8 cellular contexts compared by ENCODE assay signal in the genomic region with DNA sequence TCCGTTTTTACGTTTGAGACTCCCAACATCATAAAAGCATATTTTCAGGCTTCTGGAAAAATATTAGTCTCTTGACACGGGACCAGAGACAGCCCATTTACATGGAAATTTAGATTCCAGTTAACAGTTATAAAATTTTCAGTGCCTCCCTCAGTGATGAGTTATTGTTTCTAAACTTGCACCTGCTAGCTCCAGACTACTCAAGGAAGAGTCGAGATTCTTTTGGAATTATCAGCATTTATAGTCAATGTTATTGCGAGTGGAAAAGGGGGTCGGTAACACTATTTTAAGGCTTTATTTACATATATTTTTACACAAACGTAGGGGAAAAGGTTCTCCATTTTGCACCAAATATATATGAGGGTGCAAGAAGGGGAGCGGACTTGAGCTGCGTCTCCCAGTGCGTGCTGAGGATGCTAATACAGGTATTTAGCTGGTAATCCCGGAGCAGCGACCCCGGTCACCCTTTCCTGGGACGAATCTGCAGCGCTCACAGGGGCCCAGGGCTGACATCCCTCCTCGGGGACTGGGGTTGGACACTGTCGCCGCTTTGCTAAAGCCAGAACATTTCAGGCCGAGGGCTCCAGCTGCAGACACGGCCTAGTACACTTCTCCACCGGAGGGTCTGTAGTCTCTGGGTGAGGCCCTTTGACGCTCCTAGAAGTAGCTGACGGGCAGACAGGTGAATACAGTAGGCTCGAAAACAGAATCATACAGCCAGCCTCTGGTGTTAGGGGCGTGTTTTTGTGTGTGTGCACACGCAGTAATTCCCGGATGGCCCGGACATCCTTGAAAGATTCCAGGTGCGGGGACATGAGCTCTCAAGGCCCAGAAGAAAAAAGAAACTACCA. TPM values are rescaled to one million over a fixed set of nuclear protein-coding genes. Genes with fewer than 3 reads are reported as not detected.
DNase-seq lines count a peak whose midpoint lies in the region; ATAC-seq and TF ChIP-seq lines count a peak whose summit lies in the region.

No MANE protein-coding gene starts in this region.

- peaks cover 44% of the 10 kb centered on the region for H3K4me1 Mint-ChIP-seq in CD8-positive, alpha-beta T cell (ENCODE audit: low read depth)

- CTCF ChIA-PET in CD8-positive, alpha-beta T cell (lab: Charles Lee), result interaction anchor here (0.6 to 2.9 kb wide), 6 partner anchors 8 to 170 kb away, joined by 3 to 17 read pairs (median 3); a partner anchor contains a TSS
- CTCF ChIA-PET in Panc1 (lab: Charles Lee), result interaction anchor here (1.0 to 2.4 kb wide), 2 partner anchors 9 to 104 kb away, joined by 5 to 10 read pairs; a partner anchor contains a TSS

- POLR2A ChIA-PET in CD8-positive, alpha-beta T cell (lab: Charles Lee), result interaction anchor here (0.6 to 3.8 kb wide), 12 partner anchors 9 to 969 kb away, joined by 3 to 73 read pairs (median 4); a partner anchor contains a TSS
- POLR2A ChIA-PET in Panc1 (lab: Charles Lee), result interaction anchor here (0.6 to 3.1 kb wide), 4 partner anchors 9 to 1052 kb away, joined by 4 to 16 read pairs (median 10); a partner anchor contains a TSS

- H3K4me1 ChIP-seq in CD8-positive, alpha-beta T cell (ENCODE audit: insufficient read depth, low read length), result peaks cover 32% of the 10 kb centered on the region
- H3K4me1 ChIP-seq in Panc1 (ENCODE audit: control insufficient read depth, insufficient read depth, low read length) (peaks cover 22% of the 10 kb centered on the region), endocrine pancreas (ENCODE audit: control insufficient read depth, insufficient read depth, low read length) (peaks cover 8% of the 10 kb centered on the region), neuronal stem cell (ENCODE audit: control insufficient read depth in 2 of 2, insufficient read depth in 1 of 2, low read depth in 1 of 2, low read length in 2 of 2) (peaks cover 0 to 5% of the 10 kb centered on the region in 2 donors)

- peak overlapping the region; percentile 37 for H2BK15ac ChIP-seq in neuronal stem cell (ENCODE audit: low read length)

- H3K4me3 Mint-ChIP-seq in CD8-positive, alpha-beta T cell, result peak overlapping the region; percentile 95

- no peak overlapping the region for H2BK12ac ChIP-seq in neuronal stem cell (ENCODE audit: low read length)

- TSS peak; percentile 88 for BruUV-seq in Panc1 (replicated peaks; lab: Mats Ljungman, UMichigan)

- no peak for TF ChIP-seq CTCF in CD8-positive, alpha-beta T cell (IDR thresholded peaks at IDR 0.05)
- TF ChIP-seq CTCF in Panc1 (IDR thresholded peaks at IDR 0.05), result peak; percentile 58

- WGBS in neuronal stem cell (ENCODE audit: extremely low coverage in 2 of 2, insufficient read length in 2 of 2, insufficient replicate concordance in 1 of 2), 2 donors, result no CpG with 5 or more reads among the region's 29 CpGs

- peak overlapping the region; percentile 14 for H3K4me2 ChIP-seq in neuronal stem cell (ENCODE audit: insufficient read depth, low read length, poor library complexity, severe bottlenecking)

- peak in 2 of 7 experiments; percentile 6 to 51 for DNase-seq in CD8-positive, alpha-beta T cell
- DNase-seq in Panc1 (ENCODE audit: low read depth, low spot score), result no peak
- no peak for DNase-seq in neuronal stem cell (ENCODE audit: low spot score)
- no peak for DNase-seq in NCI-H774 (lab: John Stamatoyannopoulos, UW)

- H3K27me3 Mint-ChIP-seq in CD8-positive, alpha-beta T cell (ENCODE audit: low read depth), result no peaks in the 10 kb centered on the region

- peak overlapping the region; percentile 90 for H3K4me3 ChIP-seq in CD8-positive, alpha-beta T cell (ENCODE audit: low read depth, low read length)
- H3K4me3 ChIP-seq in Panc1 (ENCODE audit: low read depth in 2 of 2, low read length in 2 of 2) (peak overlapping the region; percentile 88 to 89), endocrine pancreas (ENCODE audit: control insufficient read depth, insufficient read depth, low read length) (peak overlapping the region; percentile 76), neuronal stem cell (ENCODE audit: low read length in 2 of 2) (peak overlapping the region in 1 of 2 donors; percentile 28)

- H3K27me3 ChIP-seq in CD8-positive, alpha-beta T cell (ENCODE audit: insufficient read depth, low read length), result no peaks in the 10 kb centered on the region
- H3K27me3 ChIP-seq in Panc1 (ENCODE audit: control insufficient read depth, insufficient read depth, low read length) (no peaks in the 10 kb centered on the region), endocrine pancreas (ENCODE audit: control insufficient read depth, insufficient read depth, low read length) (no peaks in the 10 kb centered on the region), neuronal stem cell (ENCODE audit: control insufficient read depth in 3 of 3, insufficient read depth in 3 of 3, low read depth in 1 of 3, low read length in 3 of 3) (no peaks in the 10 kb centered on the region)

- no peak overlapping the region for H3K18ac ChIP-seq in neuronal stem cell (ENCODE audit: low read length)

- no peak for ATAC-seq in CD8-positive, alpha-beta T cell
- ATAC-seq in Panc1 (no peak), HG03354 (IDR thresholded peaks at IDR 0.05; ENCODE audit: poor library complexity, severe bottlenecking, unreplicated experiment) (no peak), HG03135 (IDR thresholded peaks at IDR 0.05; ENCODE audit: unreplicated experiment) (no peak), HG03108 (IDR thresholded peaks at IDR 0.05; ENCODE audit: unreplicated experiment) (no peak)

- peak overlapping the region; percentile 14 for H3K9ac ChIP-seq in endocrine pancreas (ENCODE audit: control insufficient read depth, insufficient read depth, low read length)
- peak overlapping the region; percentile 81 for H3K9ac ChIP-seq in neuronal stem cell (ENCODE audit: low read depth, low read length, poor library complexity)

- H3K36me3 ChIP-seq in CD8-positive, alpha-beta T cell (ENCODE audit: insufficient read depth, low read length), result peaks cover 22% of the 10 kb centered on the region
- H3K36me3 ChIP-seq in Panc1 (ENCODE audit: control insufficient read depth, insufficient read depth, low read length) (peaks cover 19% of the 10 kb centered on the region), endocrine pancreas (ENCODE audit: control insufficient read depth, insufficient read depth, low read length) (peaks cover 12% of the 10 kb centered on the region), neuronal stem cell (replicated peaks in 1 of 2; ENCODE audit: control insufficient read depth in 2 of 2, insufficient read depth in 2 of 2, low read length in 2 of 2) (peaks cover 21 to 33% of the 10 kb centered on the region in 2 donors)

- H2BK120ac ChIP-seq in neuronal stem cell (ENCODE audit: low read depth, low read length), result no peak overlapping the region

- H2AFZ ChIP-seq in neuronal stem cell (ENCODE audit: low read length), result peak overlapping the region; percentile 27

- peak overlapping the region; percentile 39 for H2BK5ac ChIP-seq in neuronal stem cell (ENCODE audit: low read length)

- H3K14ac ChIP-seq in neuronal stem cell (ENCODE audit: low read length), result no peak overlapping the region

- H3K36me3 Mint-ChIP-seq in CD8-positive, alpha-beta T cell, result peaks cover 60% of the 10 kb centered on the region

- no peak overlapping the region for H2AK5ac ChIP-seq in neuronal stem cell (ENCODE audit: low read depth, low read length)

- intact Hi-C loops in CD8-positive, alpha-beta T cell (cut with DNase I, micrococcal nuclease), result loop anchor here (1.0 to 2.0 kb wide), 6 partner anchors 9 to 968 kb away; a partner anchor contains a TSS
- intact Hi-C loops in Panc1 (cut with micrococcal nuclease; ENCODE audit: unreplicated experiment), result loop anchor here (5.0 kb wide), 1 partner anchor 105 kb away; a partner anchor contains a TSS

- peak overlapping the region; percentile 55 for H3K23ac ChIP-seq in neuronal stem cell (ENCODE audit: low read depth, low read length, poor library complexity)

- H3K9me3 Mint-ChIP-seq in CD8-positive, alpha-beta T cell, result no peaks in the 10 kb centered on the region

- no peak overlapping the region for H4K91ac ChIP-seq in neuronal stem cell (ENCODE audit: low read depth, low read length, poor library complexity)

- peaks cover 6% of the 10 kb centered on the region for H3K79me1 ChIP-seq in neuronal stem cell (ENCODE audit: low read depth, low read length)

- in situ Hi-C loops in Panc1 (cut with HindIII; ENCODE audit: low pct_unique_long_range_greater_than_20kb, low sequenced_read_pairs), result no loop called here

- no peak overlapping the region for H3K4ac ChIP-seq in neuronal stem cell (ENCODE audit: low read length)

- no peak overlapping the region for H4K8ac ChIP-seq in neuronal stem cell (ENCODE audit: low read depth, low read length)

- H3K27ac ChIP-seq in CD8-positive, alpha-beta T cell (ENCODE audit: low read depth, low read length), result peak overlapping the region; percentile 97
- H3K27ac ChIP-seq in Panc1 (ENCODE audit: low read length) (peak overlapping the region; percentile 86), neuronal stem cell (replicated peaks; ENCODE audit: low read length) (peak overlapping the region; percentile 33)

- H3K9me3 ChIP-seq in CD8-positive, alpha-beta T cell (ENCODE audit: low read length), result no peaks in the 10 kb centered on the region
- no peaks in the 10 kb centered on the region for H3K9me3 ChIP-seq in Panc1 (ENCODE audit: control insufficient read depth, insufficient read depth, low read depth, low read length)
- H3K9me3 ChIP-seq in endocrine pancreas (ENCODE audit: control insufficient read depth, low read length), result no peaks in the 10 kb centered on the region
- no peaks in the 10 kb centered on the region for H3K9me3 ChIP-seq in neuronal stem cell (replicated peaks in 1 of 2; ENCODE audit: control insufficient read depth in 2 of 2, insufficient read depth in 1 of 2, low read depth in 1 of 2, low read length in 2 of 2)

- H3K27ac Mint-ChIP-seq in CD8-positive, alpha-beta T cell, result peak overlapping the region; percentile 98

RNA-seq across cellular contexts. Expression of a gene that starts 0.7 kb away (rescaled TPM):
- 10 to 100 TPM; 69.6 to 75.2 TPM for total RNA-seq in CD8-positive, alpha-beta T cell
- total RNA-seq in Panc1 (2021; ENCODE audit: unreplicated experiment), result 20.1 TPM
- polyA plus RNA-seq in Panc1 (2012; ENCODE audit: insufficient read length), result 8.8 TPM
- polyA plus RNA-seq in neuronal stem cell (2013, experiment 1 of 2), result 6.0 TPM
- polyA plus RNA-seq in neuronal stem cell (2013, experiment 2 of 2), result 6.1 TPM

RNA-seq across cellular contexts. Expression of a gene that starts 8.9 kb away (rescaled TPM):
- 1,000 to 10,000 TPM; 1,584 to 1,674 TPM for total RNA-seq in CD8-positive, alpha-beta T cell
- total RNA-seq in Panc1 (2021; ENCODE audit: unreplicated experiment), result 1,155 TPM
- polyA plus RNA-seq in Panc1 (2012; ENCODE audit: insufficient read length), result 1,075 TPM
- polyA plus RNA-seq in neuronal stem cell (2013, experiment 1 of 2), result 3,875 TPM
- polyA plus RNA-seq in neuronal stem cell (2013, experiment 2 of 2), result 3,871 TPM

RNA-seq across cellular contexts. Expression of a gene that starts 46.8 kb away (rescaled TPM):
- total RNA-seq in CD8-positive, alpha-beta T cell, result 1 to 10 TPM; 3.4 to 5.3 TPM
- 17.4 TPM for total RNA-seq in Panc1 (2021; ENCODE audit: unreplicated experiment)
- 8.5 TPM for polyA plus RNA-seq in Panc1 (2012; ENCODE audit: insufficient read length)
- polyA plus RNA-seq in neuronal stem cell (2013, experiment 1 of 2), result 9.6 TPM
- 10.3 TPM for polyA plus RNA-seq in neuronal stem cell (2013, experiment 2 of 2)

Comparison
In these comparisons a context has a peak if more than half of its experiments do, and no peak if none do; other contexts are left out.
1. H3K27ac ChIP-seq: peak in every context shown above with its lines; median percentile 97 in CD8-positive, alpha-beta T cell; 86 in Panc1; 33 in neuronal stem cell.